14 cellular contexts compared by ENCODE assay signal in genomic region chr4:182554736-182555135, GRCh38.
DNase-seq lines count a peak whose midpoint lies in the region; FAIRE-seq and TF ChIP-seq lines count a peak whose summit lies in the region.
"Had no signal": no experiment of that assay in that cellular context is flagged by ENCODE, and none has a peak within 500 bp of the region (broad histone marks: within the 10 kb centered on the region; RNA-seq: fewer than 3 reads in every experiment).

No MANE protein-coding gene starts in this region.

- TF ChIP-seq CTCF in smooth muscle cell (IDR thresholded peaks at IDR 0.05; ENCODE audit: borderline replicate concordance, insufficient read depth, poor library complexity, severe bottlenecking) (no peak), prostate gland (IDR thresholded peaks at IDR 0.05) (no peak)

- peak; percentile 5 for FAIRE-seq in islet of Langerhans (lab: Jason Lieb, UNC)

- intact Hi-C loops in prostate gland (cut with DNase I), result no loop called here

- peak overlapping the region; percentile 3 for H3K4me2 ChIP-seq in smooth muscle cell

- H3K27me3 ChIP-seq in HUES6 (ENCODE audit: control insufficient read depth, insufficient read depth, low read length), result no peaks in the 10 kb centered on the region
- no peaks in the 10 kb centered on the region for H3K27me3 ChIP-seq in smooth muscle cell (ENCODE audit: low read depth)
- H3K27me3 ChIP-seq in prostate gland (replicated peaks; ENCODE audit: insufficient read depth), result no peaks in the 10 kb centered on the region
- H3K27me3 ChIP-seq: Peyer's patch had no signal

- peaks cover 67% of the 10 kb centered on the region for H3K4me1 ChIP-seq in HUES6 (ENCODE audit: control insufficient read depth, insufficient read depth, low read length)
- peaks cover 71% of the 10 kb centered on the region for H3K4me1 ChIP-seq in smooth muscle cell (ENCODE audit: low read depth)
- H3K4me1 ChIP-seq in prostate gland (replicated peaks), result no peaks in the 10 kb centered on the region
- H3K4me1 ChIP-seq: Peyer's patch had no signal

- H3K27ac ChIP-seq in HUES6 (ENCODE audit: low read depth, low read length) (peak overlapping the region; percentile 38; the same call in 1 of the 2 replicates), smooth muscle cell (ENCODE audit: low read depth) (no peak overlapping the region), prostate gland (no peak overlapping the region)
- H3K27ac ChIP-seq: Peyer's patch had no signal

- no peak overlapping the region for H3K9ac ChIP-seq in HUES6 (ENCODE audit: low read length)
- H3K9ac ChIP-seq in smooth muscle cell (ENCODE audit: low read depth), result no peak overlapping the region

- TF ChIP-seq POLR2A in prostate gland (IDR thresholded peaks at IDR 0.05), result no peak

- H3K36me3 ChIP-seq in HUES6 (ENCODE audit: control insufficient read depth, insufficient read depth, low read length), result no peaks in the 10 kb centered on the region
- H3K36me3 ChIP-seq in smooth muscle cell (ENCODE audit: low read depth), result no peaks in the 10 kb centered on the region
- H3K36me3 ChIP-seq in prostate gland, result no peaks in the 10 kb centered on the region
- H3K36me3 ChIP-seq: Peyer's patch had no signal

- H3K9me3 ChIP-seq in HUES6 (ENCODE audit: control insufficient read depth, insufficient read depth, low read depth, low read length) (no peaks in the 10 kb centered on the region), smooth muscle cell (replicated peaks; ENCODE audit: low read depth) (no peaks in the 10 kb centered on the region), prostate gland (no peaks in the 10 kb centered on the region)
- H3K9me3 ChIP-seq: Peyer's patch had no signal

- H3K79me2 ChIP-seq in smooth muscle cell (ENCODE audit: low read depth), result peaks cover 50% of the 10 kb centered on the region

- DNase-seq in astrocyte of the hippocampus (ENCODE audit: low read depth, low spot score), result peak; percentile 20
- DNase-seq in smooth muscle cell (lab: John Stamatoyannopoulos, UW; ENCODE audit: unreplicated experiment), result no peak
- DNase-seq in OCI-M1 (lab: John Stamatoyannopoulos, UW), result no peak
- DNase-seq in prostate gland (ENCODE audit: low spot score), result no peak
- no peak for DNase-seq in NCI-H1436 (lab: John Stamatoyannopoulos, UW)
- DNase-seq: activated CD4-positive, alpha-beta memory T cell treated with anti-CD3 and anti-CD28 coated beads for 36 hours; activated naive CD8-positive, alpha-beta T cell treated with anti-CD3 and anti-CD28 coated beads, Interleukin-2, amount 50 U/mL, for 24 hours; hippocampal formation; left colon; NCI-H2081 treated with DMSO at 0.1 percent for 48 hours; Peyer's patch; SW 1271 had no signal

- H3F3A ChIP-seq in smooth muscle cell (ENCODE audit: low read depth), result no peaks in the 10 kb centered on the region

- no peak overlapping the region for H2AFZ ChIP-seq in smooth muscle cell (ENCODE audit: low read depth)

- no peak overlapping the region for H3K4me3 ChIP-seq in HUES6 (ENCODE audit: low read depth, low read length)
- H3K4me3 ChIP-seq in smooth muscle cell, result no peak overlapping the region
- H3K4me3 ChIP-seq in prostate gland, result no peak overlapping the region
- H3K4me3 ChIP-seq: Peyer's patch had no signal

- WGBS in smooth muscle cell (ENCODE audit: low lambda C conversion rate), result 75% methylated on average over 7 of the region's 7 CpGs
- WGBS in prostate gland, result 68% methylated on average over 7 of the region's 7 CpGs

- H4K20me1 ChIP-seq in smooth muscle cell (ENCODE audit: low read depth), result peaks cover 61% of the 10 kb centered on the region
